In the genomic region with DNA sequence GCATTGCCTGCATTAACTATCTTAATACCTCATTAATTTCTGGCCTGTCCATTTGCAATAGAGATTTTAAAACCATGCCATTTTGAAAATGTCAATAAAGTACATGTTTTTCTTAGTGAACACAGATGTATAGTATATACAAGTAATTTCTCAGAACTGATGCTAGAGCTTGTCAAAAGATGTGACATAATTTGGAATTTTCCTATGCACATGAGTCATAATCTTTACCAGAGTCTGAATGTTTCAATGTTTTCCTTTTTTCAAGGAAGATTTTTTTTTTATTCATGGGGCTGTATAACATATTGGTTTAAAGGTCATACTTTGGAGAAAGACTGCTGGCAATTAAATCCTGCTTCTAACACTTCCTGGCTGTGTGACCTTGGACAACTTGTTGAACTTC, we compare ENCODE assay signal across 20 cellular contexts.
"Had no signal": no experiment of that assay in that cellular context is flagged by ENCODE, and none has a peak within 500 bp of the region (broad histone marks: within the 10 kb centered on the region; RNA-seq: fewer than 3 reads in every experiment).

No MANE protein-coding gene starts in this region.

- H3K9me3 ChIP-seq: neutrophil, ovary, thoracic aorta, transverse colon had no signal

- H3K27ac ChIP-seq: coronary artery, dorsolateral prefrontal cortex, hepatocyte, neutrophil, ovary, stomach, thoracic aorta, transverse colon had no signal

- H3K36me3 ChIP-seq: neutrophil, ovary, stomach, thoracic aorta, transverse colon had no signal

- ATAC-seq: esophagus mucosa; naive thymus-derived CD4-positive, alpha-beta T cell; right cardiac atrium had no signal

- H3K4me1 ChIP-seq: stomach, transverse colon had no signal

- DNase-seq: dorsolateral prefrontal cortex; effector CD8-positive, alpha-beta T cell; foreskin melanocyte; head of caudate nucleus; mesendoderm; naive thymus-derived CD4-positive, alpha-beta T cell; nephron progenitor cell; ovary; right cardiac atrium; small intestine; stimulated activated CD4-positive, alpha-beta T cell treated with anti-CD3 and anti-CD28 coated beads, Interleukin-12 subunit alpha, Interleukin-12 subunit beta, amount 100 ng/mL, for 4 hours; stimulated activated naive CD4-positive, alpha-beta T cell; stomach; substantia nigra; transverse colon had no signal

- H3K27me3 ChIP-seq: dorsolateral prefrontal cortex, hepatocyte, neutrophil, stomach, transverse colon had no signal

- H3K4me3 ChIP-seq: coronary artery, dorsolateral prefrontal cortex, hepatocyte, ovary, stomach, thoracic aorta, transverse colon had no signal
